In genomic region chr5:21895766-21896165, GRCh38 we compare ENCODE assay signal across 19 cellular contexts.
DNase-seq lines count a peak whose midpoint lies in the region; ATAC-seq, FAIRE-seq and TF ChIP-seq lines count a peak whose summit lies in the region.
"Had no signal": no experiment of that assay in that cellular context is flagged by ENCODE, and none has a peak within 500 bp of the region (broad histone marks: within the 10 kb centered on the region; RNA-seq: fewer than 3 reads in every experiment).

No MANE protein-coding gene starts in this region.

- no peaks in the 10 kb centered on the region for H3K4me1 Mint-ChIP-seq in H9
- H3K4me1 Mint-ChIP-seq in effector memory CD8-positive, alpha-beta T cell (ENCODE audit: low read depth in 2 of 2): no peaks in the 10 kb centered on the region
- H3K4me1 Mint-ChIP-seq: CD14-positive monocyte; CD4-positive, alpha-beta memory T cell had no signal

- H4K91ac ChIP-seq in H9 (ENCODE audit: insufficient read length, low read depth, low read length) (no peak overlapping the region), H1 (replicated peaks; ENCODE audit: insufficient read length, low read length) (no peak overlapping the region)

- H3T11ph ChIP-seq in H9 (ENCODE audit: low read length): no peak overlapping the region

- H3K4me3 ChIP-seq in H1 (ENCODE audit: extremely low read depth in 1 of 4, insufficient read depth in 2 of 4, low read depth in 3 of 4, low read length in 4 of 4): no peak overlapping the region
- H3K4me3 ChIP-seq: GM23248 had no signal

- H2AFZ ChIP-seq in H9 (ENCODE audit: low read length) (peak overlapping the region; percentile 3), H1 (ENCODE audit: low read length) (peak overlapping the region; percentile 50; the same call in 1 of the 2 replicates)
- H2AFZ ChIP-seq: GM23248 had no signal

- no peak overlapping the region; a peak in 1 of 7 replicates for H3K27ac Mint-ChIP-seq in H9
- H3K27ac Mint-ChIP-seq in effector memory CD8-positive, alpha-beta T cell: no peak overlapping the region
- H3K27ac Mint-ChIP-seq: CD14-positive monocyte; CD4-positive, alpha-beta memory T cell had no signal

- TF ChIP-seq POLR2A in H1 (IDR thresholded peaks at IDR 0.05; ENCODE audit: control extremely low read depth in 1 of 2, low read depth in 2 of 2, low read length in 2 of 2): no peak

- no peak for TF ChIP-seq EP300 in H1 (IDR thresholded peaks at IDR 0.05; ENCODE audit: borderline replicate concordance in 1 of 2, low read depth in 2 of 2, low read length in 2 of 2)

- no peak overlapping the region for H3K18ac ChIP-seq in H9 (ENCODE audit: insufficient read length, low read depth, low read length)
- H3K18ac ChIP-seq in H1 (ENCODE audit: extremely low read depth, low read length): no peak overlapping the region

- no peak overlapping the region for H2AK5ac ChIP-seq in H9 (ENCODE audit: insufficient read length, low read length)
- no peak overlapping the region for H2AK5ac ChIP-seq in H1 (ENCODE audit: low read depth, low read length)

- no peak overlapping the region for H2BK15ac ChIP-seq in H9 (ENCODE audit: low read depth, low read length)
- no peak overlapping the region for H2BK15ac ChIP-seq in H1 (ENCODE audit: low read length)

- no peaks in the 10 kb centered on the region for H3K79me2 ChIP-seq in H9 (ENCODE audit: insufficient read depth, low read length)
- no peaks in the 10 kb centered on the region for H3K79me2 ChIP-seq in H1 (ENCODE audit: control insufficient read depth in 1 of 2, insufficient read depth in 2 of 2, low read length in 2 of 2)

- H3K36me3 Mint-ChIP-seq in H9 (ENCODE audit: insufficient read depth in 1 of 3, low read depth in 3 of 3): no peaks in the 10 kb centered on the region
- no peaks in the 10 kb centered on the region for H3K36me3 Mint-ChIP-seq in effector memory CD8-positive, alpha-beta T cell (ENCODE audit: insufficient read depth)
- H3K36me3 Mint-ChIP-seq: CD14-positive monocyte; CD4-positive, alpha-beta memory T cell had no signal

- H4K5ac ChIP-seq in H9 (ENCODE audit: insufficient read length, low read depth, low read length) (no peak overlapping the region), H1 (ENCODE audit: insufficient read length, low read depth, low read length) (no peak overlapping the region)

- no peak overlapping the region for H3K14ac ChIP-seq in H9 (ENCODE audit: insufficient read depth, low read length)
- no peak overlapping the region for H3K14ac ChIP-seq in H1 (ENCODE audit: insufficient read length)

- H4K20me1 ChIP-seq in H9 (ENCODE audit: control insufficient read depth, insufficient read depth, insufficient read length) (no peaks in the 10 kb centered on the region), H1 (replicated peaks in 1 of 2; ENCODE audit: control insufficient read depth in 1 of 2, insufficient read depth in 2 of 2, low read length in 2 of 2) (no peaks in the 10 kb centered on the region)

- H2BK12ac ChIP-seq in H9 (ENCODE audit: insufficient read length, low read depth, low read length) (no peak overlapping the region), H1 (ENCODE audit: low read depth, low read length) (no peak overlapping the region)

- H3K27me3 ChIP-seq in H9 (ENCODE audit: insufficient read depth, low read length) (no peaks in the 10 kb centered on the region), H1 (replicated peaks in 1 of 4; ENCODE audit: control insufficient read depth in 3 of 4, extremely low read depth in 1 of 4, insufficient read depth in 3 of 4, low read length in 3 of 4) (no peaks in the 10 kb centered on the region)

- H3K27ac ChIP-seq in H9 (ENCODE audit: insufficient read length, low read depth, low read length) (no peak overlapping the region), H1 (ENCODE audit: low read depth, low read length) (no peak overlapping the region)
- H3K27ac ChIP-seq: GM23248, HL-60, KMS-11 had no signal

- CTCF ChIA-PET in H1 (lab: Charles Lee; ENCODE audit: partially characterized antibody): interaction anchor here (0.6 to 3.2 kb wide), 3 partner anchors 23 to 1914 kb away, joined by 3 to 12 read pairs (median 4); no protein-coding TSS in a partner anchor

- no CpG with 5 or more reads among the region's 2 CpGs for WGBS in H9 (ENCODE audit: extremely low coverage, insufficient read length, low lambda C conversion rate)
- WGBS in H1 (ENCODE audit: extremely low coverage in 1 of 2, insufficient coverage in 1 of 2, insufficient read length in 1 of 2, insufficient replicate concordance in 2 of 2, low coverage in 1 of 2, low lambda C conversion rate in 2 of 2, missing lambda C conversion rate in 1 of 2), 2 experiments: 0% methylated on average over 2 of the region's 2 CpGs; no CpG with 5 or more reads in 1 of the 2 experiments

- no peak overlapping the region for H2BK20ac ChIP-seq in H9 (ENCODE audit: low read depth, low read length, poor library complexity, severe bottlenecking)
- no peak overlapping the region for H2BK20ac ChIP-seq in H1 (ENCODE audit: low read length)

- FAIRE-seq in H1 (lab: Jason Lieb, UNC): no peak
- FAIRE-seq: A204.1, GM19239 had no signal

- no peak for ATAC-seq in HG03571 (IDR thresholded peaks at IDR 0.05; ENCODE audit: unreplicated experiment)
- ATAC-seq in effector memory CD8-positive, alpha-beta T cell (replicated peaks): no peak

- no peak for TF ChIP-seq CTCF in H9 (conservative IDR thresholded peaks at IDR 0.05)
- no peak for TF ChIP-seq CTCF in H1 (IDR thresholded peaks at IDR 0.05; ENCODE audit: control extremely low read depth in 1 of 3, insufficient read depth in 1 of 3, low read depth in 1 of 3, low read length in 3 of 3)

- H3K4me2 ChIP-seq in H9 (ENCODE audit: insufficient read depth, insufficient read length, low read length) (no peak overlapping the region), H1 (ENCODE audit: insufficient read depth in 1 of 2, low read depth in 2 of 2, low read length in 2 of 2) (no peak overlapping the region)
- H3K4me2 ChIP-seq: KMS-11 had no signal

- H3K9ac ChIP-seq in H9 (ENCODE audit: extremely low read depth, insufficient read length, low read length) (no peak overlapping the region), H1 (replicated peaks in 1 of 4; ENCODE audit: extremely low read depth in 1 of 4, low read depth in 3 of 4, low read length in 3 of 4) (no peak overlapping the region)
- H3K9ac ChIP-seq: GM23248, KMS-11 had no signal

- no peak overlapping the region for H3K56ac ChIP-seq in H9 (ENCODE audit: insufficient read length, low read depth, low read length)
- no peak overlapping the region for H3K56ac ChIP-seq in H1 (replicated peaks; ENCODE audit: insufficient read length, low read depth, low read length)

- POLR2A ChIA-PET in H1 (lab: Charles Lee; ENCODE audit: partially characterized antibody): no interaction called here

- H2BK5ac ChIP-seq in H9 (ENCODE audit: insufficient read length, low read length): no peak overlapping the region
- H2BK5ac ChIP-seq in H1 (ENCODE audit: low read depth, low read length): no peak overlapping the region

- no peaks in the 10 kb centered on the region for H3K27me3 Mint-ChIP-seq in H9 (ENCODE audit: low read depth)
- H3K27me3 Mint-ChIP-seq in effector memory CD8-positive, alpha-beta T cell: no peaks in the 10 kb centered on the region
- H3K27me3 Mint-ChIP-seq: CD4-positive, alpha-beta memory T cell had no signal

- no peaks in the 10 kb centered on the region for H3K9me3 Mint-ChIP-seq in H9
- peaks cover 0 to 5% of the 10 kb centered on the region in 2 donors for H3K9me3 Mint-ChIP-seq in effector memory CD8-positive, alpha-beta T cell

- no peak overlapping the region for H3K4ac ChIP-seq in H9 (ENCODE audit: low read depth, low read length)
- no peak overlapping the region for H3K4ac ChIP-seq in H1 (replicated peaks; ENCODE audit: insufficient read length, low read depth, low read length)

- H2BK120ac ChIP-seq in H9 (ENCODE audit: low read depth, low read length, poor library complexity, severe bottlenecking) (no peak overlapping the region), H1 (replicated peaks; ENCODE audit: low read depth, low read length) (no peak overlapping the region)

- H3K36me3 ChIP-seq in H1 (ENCODE audit: control insufficient read depth in 2 of 4, insufficient read depth in 4 of 4, low read length in 3 of 4): no peaks in the 10 kb centered on the region

- no peaks in the 10 kb centered on the region for H3K79me1 ChIP-seq in H9 (ENCODE audit: insufficient read depth, low read depth, low read length, poor library complexity, severe bottlenecking)
- H3K79me1 ChIP-seq in H1 (ENCODE audit: low read depth, low read length): no peaks in the 10 kb centered on the region

- DNase-seq in D341Med (ENCODE audit: low spot score): peak; percentile 52
- no peak for DNase-seq in H9
- DNase-seq in NCI-H2171 treated with DMSO at 0.1 percent for 48 hours (lab: John Stamatoyannopoulos, UW): peak; percentile 79
- no peak for DNase-seq in H1 (ENCODE audit: low read depth in 1 of 2, low spot score in 2 of 2)
- DNase-seq in activated T-cell treated with anti-CD3 and anti-CD28 coated beads for 4 hours: no peak
- no peak for DNase-seq in effector memory CD8-positive, alpha-beta T cell
- no peak for DNase-seq in C1 segment of cervical spinal cord (lab: John Stamatoyannopoulos, UW)
- DNase-seq: AML-193; CD4-positive, alpha-beta memory T cell; DMS79 treated with DMSO at 0.1 percent for 48 hours; GF-D8; GM23248; HCEC 1CT had no signal

- no peak overlapping the region for H3K4me3 Mint-ChIP-seq in H9
- no peak overlapping the region for H3K4me3 Mint-ChIP-seq in effector memory CD8-positive, alpha-beta T cell
- H3K4me3 Mint-ChIP-seq: CD14-positive monocyte; CD4-positive, alpha-beta memory T cell had no signal

- no peaks in the 10 kb centered on the region for H3K9me3 ChIP-seq in H9 (ENCODE audit: control insufficient read depth, low read depth, low read length)
- H3K9me3 ChIP-seq in H1 (ENCODE audit: insufficient read depth in 2 of 2, low read depth in 1 of 2, low read length in 1 of 2): no peaks in the 10 kb centered on the region

- no peak for TF ChIP-seq RAD21 in H1 (IDR thresholded peaks at IDR 0.05 in 1 of 2, conservative IDR thresholded peaks at IDR 0.05 in 1 of 2; ENCODE audit: low read depth in 2 of 2, low read length in 2 of 2)

- no peak overlapping the region for H4K8ac ChIP-seq in H9 (replicated peaks; ENCODE audit: insufficient read length, low read depth, low read length)
- 0 out of 2 replicates have a peak overlapping the region, but pooled peaks have one; percentile 6 for H4K8ac ChIP-seq in H1 (ENCODE audit: extremely low read depth, insufficient read depth, low read length)

- H3K4me1 ChIP-seq in H9 (ENCODE audit: insufficient read depth, low read length): no peaks in the 10 kb centered on the region
- H3K4me1 ChIP-seq in H1 (replicated peaks in 1 of 4; ENCODE audit: control insufficient read depth in 3 of 4, insufficient read depth in 4 of 4, low read length in 3 of 4): no peaks in the 10 kb centered on the region

- H3K23ac ChIP-seq in H9 (ENCODE audit: insufficient read length, low read depth, low read length): no peak overlapping the region
- H3K23ac ChIP-seq in H1 (ENCODE audit: insufficient read length): no peak overlapping the region

- H3K23me2 ChIP-seq in H9 (ENCODE audit: insufficient read length, low read depth, low read length, poor library complexity, severe bottlenecking): no peaks in the 10 kb centered on the region
- H3K23me2 ChIP-seq in H1 (ENCODE audit: low read depth, low read length): no peaks in the 10 kb centered on the region

TF ChIP-seq in H1, 55 proteins besides CTCF, POLR2A, EP300 and RAD21 (continues in another document):
- TF ChIP-seq SUZ12 (IDR thresholded peaks at IDR 0.05; ENCODE audit: low read length): no peak
- TF ChIP-seq SRF (IDR thresholded peaks at IDR 0.05; ENCODE audit: low read depth, low read length): no peak
- no peak for TF ChIP-seq CREB1 (IDR thresholded peaks at IDR 0.05)

Comparison
In these comparisons a context has a peak if more than half of its experiments do, and no peak if none do; other contexts are left out.
1. DNase-seq: peak in D341Med (single experiment) and NCI-H2171 treated with DMSO at 0.1 percent for 48 hours (single experiment); none in H9 (single experiment), H1 (0 of 2), activated T-cell treated with anti-CD3 and anti-CD28 coated beads for 4 hours (single experiment), effector memory CD8-positive, alpha-beta T cell (0 of 3) and C1 segment of cervical spinal cord (0 of 14).